19 cellular contexts compared by ENCODE assay signal in genomic region chr6:116190550-116190949, GRCh38.
A peak's percentile ranks its signal among the peaks of the same experiment; 100 is the strongest.
DNase-seq lines count a peak whose midpoint lies in the region; ATAC-seq and TF ChIP-seq lines count a peak whose summit lies in the region.
"Had no signal": no experiment of that assay in that cellular context is flagged by ENCODE, and none has a peak within 500 bp of the region (broad histone marks: within the 10 kb centered on the region; RNA-seq: fewer than 3 reads in every experiment).

No MANE protein-coding gene starts in this region.

- no peaks in the 10 kb centered on the region for H3K36me3 ChIP-seq in left lung
- H3K36me3 ChIP-seq: esophagus squamous epithelium had no signal

- no peak overlapping the region for H3K4me3 ChIP-seq in epithelial cell of proximal tubule (ENCODE audit: low read depth, low read length)
- no peak overlapping the region for H3K4me3 ChIP-seq in left lung
- H3K4me3 ChIP-seq: esophagus squamous epithelium, transverse colon had no signal

- peak; percentile 36 for ATAC-seq in left lung
- ATAC-seq in activated CD8-positive, alpha-beta T cell treated with anti-CD3 and anti-CD28 coated beads, Interleukin-2, amount 10 ng/mL, durations not matched to agents 7 days and 5 days, result no peak
- ATAC-seq: activated naive CD8-positive, alpha-beta T cell treated with anti-CD3 and anti-CD28 coated beads, Interleukin-2, amount 50 U/mL, for 24 hours; HepG2 had no signal

- intact Hi-C loops in left lung (cut with DNase I), result no loop called here

- peak overlapping the region in 1 of 2 donors; percentile 42 for H3K27ac ChIP-seq in left lung
- H3K27ac ChIP-seq: C4-2B, esophagus squamous epithelium, transverse colon had no signal

- CTCF ChIA-PET in activated CD8-positive, alpha-beta T cell treated with anti-CD3 and anti-CD28 coated beads, Interleukin-2, amount 10 ng/mL, durations not matched to agents 7 days and 5 days (lab: Charles Lee), result no interaction called here

- peaks cover 5 to 6% of the 10 kb centered on the region in 2 donors for H3K4me1 ChIP-seq in left lung
- H3K4me1 ChIP-seq: esophagus squamous epithelium had no signal

- no peak overlapping the region for H3K27ac Mint-ChIP-seq in activated CD8-positive, alpha-beta T cell treated with anti-CD3 and anti-CD28 coated beads, Interleukin-2, amount 10 ng/mL, durations not matched to agents 7 days and 5 days
- H3K27ac Mint-ChIP-seq: activated naive CD8-positive, alpha-beta T cell treated with anti-CD3 and anti-CD28 coated beads, Interleukin-2, amount 50 U/mL, for 24 hours; dendritic cell treated with granulocyte-macrophage colony-stimulating factor and Interleukin-4, amounts not matched to agents 40 ng/mL and 50 ng/mL, for 4 days had no signal

- DNase-seq in AG09319 (ENCODE audit: extremely low read depth, low read depth), result peak; percentile 38
- DNase-seq in HT1080 (ENCODE audit: low read depth), result peak; percentile 49
- DNase-seq in epithelial cell of proximal tubule (ENCODE audit: low read depth), result peak; percentile 19
- DNase-seq in left lung, result no peak
- DNase-seq in NCI-H187 (lab: John Stamatoyannopoulos, UW), result no peak
- no peak for DNase-seq in OCI-M1 (lab: John Stamatoyannopoulos, UW)
- DNase-seq in NCI-H1694 treated with DMSO at 0.1 percent for 48 hours (lab: John Stamatoyannopoulos, UW), result no peak
- DNase-seq in activated CD8-positive, alpha-beta T cell treated with anti-CD3 and anti-CD28 coated beads, Interleukin-2, amount 10 ng/mL, durations not matched to agents 7 days and 5 days, result no peak
- DNase-seq: activated CD4-positive, alpha-beta T cell treated with anti-CD3 and anti-CD28 coated beads for 4 hours; activated naive CD8-positive, alpha-beta T cell treated with anti-CD3 and anti-CD28 coated beads, Interleukin-2, amount 50 U/mL, for 24 hours; DMS79; esophagus squamous epithelium; NCI-H1048; SHP77 treated with DMSO at 0.1 percent for 48 hours; T-helper 9 cell; transverse colon had no signal

- TF ChIP-seq CTCF in AG09319 (IDR thresholded peaks at IDR 0.05; ENCODE audit: low read depth, low read length), result no peak
- no peak for TF ChIP-seq CTCF in epithelial cell of proximal tubule (conservative IDR thresholded peaks at IDR 0.05; ENCODE audit: low read depth, low read length)
- no peak for TF ChIP-seq CTCF in left lung (IDR thresholded peaks at IDR 0.05)

- H3K9me3 Mint-ChIP-seq in activated CD8-positive, alpha-beta T cell treated with anti-CD3 and anti-CD28 coated beads, Interleukin-2, amount 10 ng/mL, durations not matched to agents 7 days and 5 days (ENCODE audit: insufficient read depth), result peaks cover 3% of the 10 kb centered on the region
- H3K9me3 Mint-ChIP-seq: activated naive CD8-positive, alpha-beta T cell treated with anti-CD3 and anti-CD28 coated beads, Interleukin-2, amount 50 U/mL, for 24 hours had no signal

- H3K4me3 Mint-ChIP-seq in activated CD8-positive, alpha-beta T cell treated with anti-CD3 and anti-CD28 coated beads, Interleukin-2, amount 10 ng/mL, durations not matched to agents 7 days and 5 days, result no peak overlapping the region
- H3K4me3 Mint-ChIP-seq: activated naive CD8-positive, alpha-beta T cell treated with anti-CD3 and anti-CD28 coated beads, Interleukin-2, amount 50 U/mL, for 24 hours; dendritic cell treated with granulocyte-macrophage colony-stimulating factor and Interleukin-4, amounts not matched to agents 40 ng/mL and 50 ng/mL, for 4 days had no signal

- H3K9me3 ChIP-seq in left lung, result no peaks in the 10 kb centered on the region
- H3K9me3 ChIP-seq: esophagus squamous epithelium, transverse colon had no signal

- H3K27me3 Mint-ChIP-seq in activated CD8-positive, alpha-beta T cell treated with anti-CD3 and anti-CD28 coated beads, Interleukin-2, amount 10 ng/mL, durations not matched to agents 7 days and 5 days (ENCODE audit: low read depth), result no peaks in the 10 kb centered on the region
- H3K27me3 Mint-ChIP-seq: activated naive CD8-positive, alpha-beta T cell treated with anti-CD3 and anti-CD28 coated beads, Interleukin-2, amount 50 U/mL, for 24 hours; dendritic cell treated with granulocyte-macrophage colony-stimulating factor and Interleukin-4, amounts not matched to agents 40 ng/mL and 50 ng/mL, for 4 days had no signal

- H3K4me1 Mint-ChIP-seq in activated CD8-positive, alpha-beta T cell treated with anti-CD3 and anti-CD28 coated beads, Interleukin-2, amount 10 ng/mL, durations not matched to agents 7 days and 5 days (ENCODE audit: low read depth), result no peaks in the 10 kb centered on the region

- POLR2A ChIA-PET in activated CD8-positive, alpha-beta T cell treated with anti-CD3 and anti-CD28 coated beads, Interleukin-2, amount 10 ng/mL, durations not matched to agents 7 days and 5 days (lab: Charles Lee), result no interaction called here

- no peaks in the 10 kb centered on the region for H3K27me3 ChIP-seq in left lung
- H3K27me3 ChIP-seq: esophagus squamous epithelium, transverse colon had no signal

- peaks cover 2% of the 10 kb centered on the region for H3K36me3 Mint-ChIP-seq in activated CD8-positive, alpha-beta T cell treated with anti-CD3 and anti-CD28 coated beads, Interleukin-2, amount 10 ng/mL, durations not matched to agents 7 days and 5 days (ENCODE audit: low read depth)

Comparison
In these comparisons a context has a peak if more than half of its experiments do, and no peak if none do; other contexts are left out.
1. DNase-seq: peak in AG09319 (single experiment), HT1080 (single experiment) and epithelial cell of proximal tubule (single experiment); none in left lung (0 of 2), NCI-H187 (0 of 2), OCI-M1 (single experiment), NCI-H1694 treated with DMSO at 0.1 percent for 48 hours (single experiment) and activated CD8-positive, alpha-beta T cell treated with anti-CD3 and anti-CD28 coated beads, Interleukin-2, amount 10 ng/mL, durations not matched to agents 7 days and 5 days (single experiment).